In genomic region chr5:150301901-150302300, GRCh38 we compare ENCODE assay signal across 12 cellular contexts. TPM values are rescaled to one million over a fixed set of nuclear protein-coding genes. Genes with fewer than 3 reads are reported as not detected.
DNase-seq lines count a peak whose midpoint lies in the region; ATAC-seq and TF ChIP-seq lines count a peak whose summit lies in the region.
"Had no signal": no experiment of that assay in that cellular context is flagged by ENCODE, and none has a peak within 500 bp of the region (broad histone marks: within the 10 kb centered on the region; RNA-seq: fewer than 3 reads in every experiment).

No MANE protein-coding gene starts in this region.

- H3K27me3 ChIP-seq in heart right ventricle, result peaks cover 0 to 38% (median 26%) of the 10 kb centered on the region in 7 donors
- H3K27me3 ChIP-seq in endodermal cell (ENCODE audit: control insufficient read depth, insufficient read depth, low read length, poor library complexity, severe bottlenecking), result peaks cover 39% of the 10 kb centered on the region
- no peaks in the 10 kb centered on the region for H3K27me3 ChIP-seq in muscle layer of duodenum (ENCODE audit: low read depth, low read length)
- no peaks in the 10 kb centered on the region for H3K27me3 ChIP-seq in vagina

- peak overlapping the region; percentile 65 for H3K9ac ChIP-seq in endodermal cell (ENCODE audit: extremely low read depth, low read length, poor library complexity, severe bottlenecking)

- H3K4me1 ChIP-seq in heart right ventricle, result peaks cover 0 to 35% (median 12%) of the 10 kb centered on the region in 9 donors
- H3K4me1 ChIP-seq in endodermal cell (ENCODE audit: control insufficient read depth, insufficient read depth, low read length), result peaks cover 21% of the 10 kb centered on the region
- peaks cover 3 to 20% of the 10 kb centered on the region in 2 donors for H3K4me1 ChIP-seq in muscle layer of duodenum (ENCODE audit: control insufficient read depth in 1 of 2, insufficient read depth in 2 of 2, low read length in 2 of 2)
- peaks cover 74% of the 10 kb centered on the region for H3K4me1 ChIP-seq in vagina

- H3K4me3 Mint-ChIP-seq in endodermal cell, result peak overlapping the region; percentile 62

- peak overlapping the region in 1 of 10 donors; percentile 69 for H3K27ac ChIP-seq in heart right ventricle
- no peak overlapping the region for H3K27ac ChIP-seq in endodermal cell (ENCODE audit: low read depth, low read length)
- no peak overlapping the region for H3K27ac ChIP-seq in muscle layer of duodenum (ENCODE audit: low read length)
- peak overlapping the region; percentile 87 for H3K27ac ChIP-seq in vagina

- no peak for TF ChIP-seq CTCF in heart right ventricle (IDR thresholded peaks at IDR 0.05)
- no peak for TF ChIP-seq CTCF in endodermal cell (conservative IDR thresholded peaks at IDR 0.05)
- TF ChIP-seq CTCF in vagina (IDR thresholded peaks at IDR 0.05), result no peak

- WGBS in heart right ventricle, 2 donors, result 32 to 33% methylated on average over 22 of the region's 22 CpGs
- 43 to 76% methylated on average over 11 to 22 of the region's 22 CpGs for WGBS in endodermal cell (ENCODE audit: insufficient coverage in 1 of 2, insufficient read length in 1 of 2), 2 experiments

- peaks cover 64% of the 10 kb centered on the region for H3K27me3 Mint-ChIP-seq in endodermal cell (ENCODE audit: insufficient read depth)

- intact Hi-C loops in heart right ventricle (cut with DNase I), result no loop called here
- intact Hi-C loops in left cardiac atrium (cut with DNase I), result no loop called here
- intact Hi-C loops in vagina (cut with DNase I), result no loop called here

- H3K27ac Mint-ChIP-seq in endodermal cell, result no peak overlapping the region
- H3K27ac Mint-ChIP-seq: activated T-helper 2 cell treated with anti-CD3 and anti-CD28 coated beads, Interferon-gamma antibody, Interleukin-2, Interleukin-4, amounts not matched to agents 10 μg/mL and 5 μg/mL and 100 μg/mL, durations not matched to agents 14 hours and 24 hours and 36 hours had no signal

- peak overlapping the region; percentile 10 to 50 (median 39) for H3K4me3 ChIP-seq in heart right ventricle
- peak overlapping the region; percentile 71 for H3K4me3 ChIP-seq in endodermal cell (ENCODE audit: low read length)
- H3K4me3 ChIP-seq in muscle layer of duodenum (ENCODE audit: low read depth in 1 of 2, low read length in 2 of 2), result peak overlapping the region; percentile 28 to 58
- peak overlapping the region; percentile 37 to 46 for H3K4me3 ChIP-seq in vagina

- peaks cover 39% of the 10 kb centered on the region for H3K4me1 Mint-ChIP-seq in endodermal cell

- H3K9me3 ChIP-seq in heart right ventricle (no peaks in the 10 kb centered on the region), endodermal cell (ENCODE audit: control insufficient read depth, low read length) (no peaks in the 10 kb centered on the region), muscle layer of duodenum (ENCODE audit: control insufficient read depth in 1 of 2, low read length in 2 of 2) (no peaks in the 10 kb centered on the region), vagina (no peaks in the 10 kb centered on the region)

- H3K36me3 Mint-ChIP-seq in endodermal cell (ENCODE audit: low read depth), result peaks cover 2% of the 10 kb centered on the region

- TF ChIP-seq POLR2A in vagina (IDR thresholded peaks at IDR 0.05), result no peak

- ATAC-seq in heart right ventricle, result no peak
- ATAC-seq in left cardiac atrium, result no peak

- DNase-seq in heart right ventricle (no peak), left cardiac atrium (no peak), endodermal cell (peak; percentile 72), vagina (ENCODE audit: extremely low spot score in 2 of 2) (no peak), NCI-H2227 (lab: John Stamatoyannopoulos, UW; ENCODE audit: unreplicated experiment) (no peak), NCI-H2196 treated with DMSO at 0.1 percent for 48 hours (lab: John Stamatoyannopoulos, UW; ENCODE audit: unreplicated experiment) (no peak), dedifferentiated amniotic fluid mesenchymal stem cell (ENCODE audit: extremely low spot score) (no peak)
- DNase-seq: activated CD4-positive, CD25-positive, alpha-beta regulatory T cell; AML-193; NCI-H1436 had no signal

- no peaks in the 10 kb centered on the region for H3K36me3 ChIP-seq in heart right ventricle
- H3K36me3 ChIP-seq in endodermal cell (ENCODE audit: control insufficient read depth, insufficient read depth, low read length), result no peaks in the 10 kb centered on the region
- no peaks in the 10 kb centered on the region for H3K36me3 ChIP-seq in muscle layer of duodenum (ENCODE audit: control insufficient read depth in 1 of 2, insufficient read depth in 2 of 2, low read length in 2 of 2)
- no peaks in the 10 kb centered on the region for H3K36me3 ChIP-seq in vagina

- H3K9me3 Mint-ChIP-seq in endodermal cell, result no peaks in the 10 kb centered on the region
- H3K9me3 Mint-ChIP-seq: activated T-helper 2 cell treated with anti-CD3 and anti-CD28 coated beads, Interferon-gamma antibody, Interleukin-2, Interleukin-4, amounts not matched to agents 10 μg/mL and 5 μg/mL and 100 μg/mL, durations not matched to agents 14 hours and 24 hours and 36 hours had no signal

RNA-seq across cellular contexts. Expression of gene ARSI, which starts 0.8 kb away (rescaled TPM):
- total RNA-seq in heart right ventricle (under 1 TPM in 9 of 10 donors, not detected in 1; 0.11 to 0.65 (median 0.32) TPM), left cardiac atrium (under 1 TPM; 0.68 to 0.84 TPM), endodermal cell (1 to 10 TPM; 2.4 to 2.7 TPM), vagina (4.7 TPM)
- polyA plus RNA-seq in heart right ventricle, result under 1 TPM in 1 of 2 donors, not detected in 1; 0.43 TPM
- 3.2 TPM for polyA plus RNA-seq in endodermal cell (2013, experiment 1 of 2)
- polyA plus RNA-seq in endodermal cell (2013, experiment 2 of 2), result 3.6 TPM
- total RNA-seq: activated T-helper 2 cell treated with anti-CD3 and anti-CD28 coated beads, Interferon-gamma antibody, Interleukin-2, Interleukin-4, amounts not matched to agents 10 μg/mL and 5 μg/mL and 100 μg/mL, durations not matched to agents 14 hours and 24 hours and 36 hours had no signal

RNA-seq across cellular contexts. Expression of gene CAMK2A, which starts 12.3 kb away (rescaled TPM):
- 10 to 100 TPM; 10.7 to 25.7 (median 18.8) TPM for total RNA-seq in heart right ventricle
- 10 to 100 TPM in 1 of 2 donors, 1 to 10 TPM in 1; 1.2 to 11.5 TPM for polyA plus RNA-seq in heart right ventricle
- total RNA-seq in left cardiac atrium, result 10 to 100 TPM; 10.8 to 16.3 TPM
- total RNA-seq in endodermal cell, result under 1 TPM; 0.31 to 0.49 TPM
- 1.6 TPM for polyA plus RNA-seq in endodermal cell (2013, experiment 1 of 2)
- 1.6 TPM for polyA plus RNA-seq in endodermal cell (2013, experiment 2 of 2)
- 0.49 TPM for total RNA-seq in vagina
- total RNA-seq: activated T-helper 2 cell treated with anti-CD3 and anti-CD28 coated beads, Interferon-gamma antibody, Interleukin-2, Interleukin-4, amounts not matched to agents 10 μg/mL and 5 μg/mL and 100 μg/mL, durations not matched to agents 14 hours and 24 hours and 36 hours had no signal

RNA-seq across cellular contexts. Expression of gene TCOF1, which starts 55.6 kb away (rescaled TPM):
- total RNA-seq in heart right ventricle (10 to 100 TPM; 12.4 to 21.3 (median 14.3) TPM), left cardiac atrium (10 to 100 TPM; 17.4 to 18.5 TPM), endodermal cell (100 to 1,000 TPM in 1 of 2 donors, 10 to 100 TPM in 1; 88.8 to 107 TPM), vagina (39.3 TPM)
- polyA plus RNA-seq in heart right ventricle, result 10 to 100 TPM; 12.6 to 14.1 TPM
- 50.0 TPM for polyA plus RNA-seq in endodermal cell (2013, experiment 1 of 2)
- polyA plus RNA-seq in endodermal cell (2013, experiment 2 of 2), result 46.1 TPM
